In genomic region chr4:140359571-140360427, GRCh38 we compare ENCODE assay signal across 8 cellular contexts. TPM values are rescaled to one million over a fixed set of nuclear protein-coding genes. Genes with fewer than 3 reads are reported as not detected.
DNase-seq lines count a peak whose midpoint lies in the region; ATAC-seq and TF ChIP-seq lines count a peak whose summit lies in the region.

No MANE protein-coding gene starts in this region.

- DNase-seq in COLO668 (lab: John Stamatoyannopoulos, UW; ENCODE audit: unreplicated experiment), result peak; percentile 79
- peak; percentile 40 for DNase-seq in NCI-H524 treated with DMSO at 0.1 percent for 48 hours (lab: John Stamatoyannopoulos, UW)
- peak; percentile 50 to 79 for DNase-seq in activated CD4-positive, alpha-beta T cell treated with anti-CD3 and anti-CD28 coated beads, Interleukin-2, amount 50 U/mL, for 24 hours (ENCODE audit: low read depth in 1 of 2, low spot score in 1 of 2)
- DNase-seq in dorsolateral prefrontal cortex, result peak; percentile 25 to 82 (median 62)
- peak; percentile 77 for DNase-seq in lung (ENCODE audit: low spot score)
- DNase-seq in stimulated activated CD8-positive, alpha-beta memory T cell treated with anti-CD3 and anti-CD28 coated beads, Interleukin-15, amount 100 ng/mL, for 4 hours (ENCODE audit: low read depth in 2 of 2), result peak; percentile 16 to 64

- no peak overlapping the region for H3K4me3 ChIP-seq in dorsolateral prefrontal cortex
- H3K4me3 ChIP-seq in lung, result no peak overlapping the region

- no peaks in the 10 kb centered on the region for H3K4me1 ChIP-seq in lung (ENCODE audit: control insufficient read depth in 2 of 2, insufficient read depth in 2 of 2, low read length in 2 of 2)

- ATAC-seq in GM19452 (IDR thresholded peaks at IDR 0.05; ENCODE audit: unreplicated experiment) (peak; percentile 97), HG03520 (IDR thresholded peaks at IDR 0.05; ENCODE audit: unreplicated experiment) (peak; percentile 98), lung (ENCODE audit: insufficient read depth, low FRiP score) (peak; percentile 89)

- TF ChIP-seq CTCF in dorsolateral prefrontal cortex (IDR thresholded peaks at IDR 0.05 in 54 of 56, conservative IDR thresholded peaks at IDR 0.05 in 2 of 56; ENCODE audit: low read depth in 1 of 56, partially characterized antibody in 56 of 56) (peak; percentile 52 to 91 (median 78)), lung (IDR thresholded peaks at IDR 0.05; ENCODE audit: control extremely low read depth, extremely low read depth) (peak; percentile 69)

- H3K27me3 ChIP-seq in dorsolateral prefrontal cortex (no peaks in the 10 kb centered on the region), lung (ENCODE audit: control insufficient read depth, insufficient read depth) (no peaks in the 10 kb centered on the region)

- 36 to 39% methylated on average over 7 of the region's 7 CpGs for WGBS in lung, 2 donors

- no peaks in the 10 kb centered on the region for H3K9me3 ChIP-seq in lung (ENCODE audit: control insufficient read depth in 2 of 2, insufficient read depth in 1 of 2, low read length in 1 of 2)

- no peaks in the 10 kb centered on the region for H3K36me3 ChIP-seq in lung (ENCODE audit: control insufficient read depth in 2 of 2, insufficient read depth in 2 of 2, low read length in 2 of 2)

- intact Hi-C loops in dorsolateral prefrontal cortex (cut with DNase I), result loop anchor here (5.0 to 10.0 kb wide), 5 partner anchors 168 to 495 kb away; partner anchors contain the start of gene MAML3 (in 1 of the 2)

- H3K27ac ChIP-seq in dorsolateral prefrontal cortex (no peak overlapping the region), lung (ENCODE audit: low read depth in 1 of 2, low read length in 1 of 2) (no peak overlapping the region)

RNA-seq across cellular contexts. Expression of gene SCOC, which starts 13.6 kb away (rescaled TPM):
- total RNA-seq in dorsolateral prefrontal cortex (100 to 1,000 TPM in 72 of 120 experiments, 10 to 100 TPM in 48; 41.1 to 150 (median 105) TPM), lung (10 to 100 TPM; 38.0 to 44.4 TPM)
- polyA plus RNA-seq in lung, result 10 to 100 TPM; 36.5 to 38.2 TPM
